ENCODE assay signal across 9 cellular contexts in the genomic region with DNA sequence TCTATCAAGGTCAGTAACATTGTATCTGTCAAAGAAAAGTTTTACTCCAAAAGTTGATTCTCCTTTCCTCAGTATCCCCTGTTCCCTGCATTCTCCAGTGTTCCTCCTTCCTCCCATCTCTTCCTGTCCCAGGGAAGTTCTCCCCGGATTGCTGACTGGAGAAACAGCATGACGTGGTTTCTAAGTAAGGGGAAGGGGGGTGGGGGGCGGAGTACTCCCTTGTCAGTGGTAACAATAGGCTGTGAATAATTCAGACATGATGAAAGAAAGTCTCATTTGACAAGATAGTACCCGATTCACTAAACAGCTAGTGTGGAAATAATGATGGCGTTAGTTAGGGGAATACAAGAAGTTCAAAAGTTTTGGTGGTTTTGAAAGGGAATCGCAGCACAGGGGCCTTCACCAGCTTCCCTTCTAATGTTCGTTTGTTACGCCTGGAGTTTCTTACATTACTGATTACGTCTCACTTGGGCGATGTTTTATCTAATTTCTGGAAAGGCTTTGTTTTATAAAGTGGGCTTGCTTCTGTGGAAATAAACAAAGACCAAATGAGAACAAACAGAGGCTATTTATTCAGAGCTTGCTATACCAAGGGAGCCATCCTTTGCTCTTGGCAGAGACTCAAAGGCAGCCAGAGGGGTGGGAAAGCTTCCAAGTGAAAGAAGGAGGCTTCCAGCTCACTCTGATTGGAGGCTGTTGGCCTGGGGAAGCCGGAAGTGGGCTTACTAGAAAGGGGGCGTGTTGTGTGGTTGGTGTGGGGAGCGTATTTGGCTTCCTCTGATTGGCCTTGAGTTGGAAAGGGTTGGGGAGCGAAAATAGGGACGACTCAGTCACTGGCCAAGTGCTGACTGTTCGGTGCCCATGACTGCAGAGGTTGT.
A peak's percentile ranks its signal among the peaks of the same experiment; 100 is the strongest.
DNase-seq lines count a peak whose midpoint lies in the region; ATAC-seq and FAIRE-seq lines count a peak whose summit lies in the region.
"Had no signal": no experiment of that assay in that cellular context is flagged by ENCODE, and none has a peak within 500 bp of the region (broad histone marks: within the 10 kb centered on the region; RNA-seq: fewer than 3 reads in every experiment).

No MANE protein-coding gene starts in this region.

- intact Hi-C loops in Right ventricle myocardium inferior (cut with DNase I) = no loop called here
- intact Hi-C loops in cardiac septum (cut with DNase I) = no loop called here

- DNase-seq in Right ventricle myocardium inferior (ENCODE audit: missing footprints) = no peak
- DNase-seq in cardiac septum (ENCODE audit: low spot score) = no peak
- DNase-seq in astrocyte of the hippocampus (ENCODE audit: low read depth, low spot score) = peak; percentile 92
- no peak for DNase-seq in urothelium cell line (ENCODE audit: low spot score)
- no peak for DNase-seq in HPDE6-E6E7 (ENCODE audit: extremely low spot score)

- FAIRE-seq in urothelium cell line (lab: Jason Lieb, UNC) = peak; percentile 75

- ATAC-seq in Right ventricle myocardium inferior (peak; percentile 44), HG03175 (IDR thresholded peaks at IDR 0.05; ENCODE audit: unreplicated experiment) (no peak), HG03280 (IDR thresholded peaks at IDR 0.05; ENCODE audit: unreplicated experiment) (no peak)

- peak overlapping the region; percentile 85 for H3K27ac ChIP-seq in layer of hippocampus (ENCODE audit: low read depth, low read length)

- H3K27me3 ChIP-seq in layer of hippocampus (ENCODE audit: control insufficient read depth, insufficient read depth, low read length) = no peaks in the 10 kb centered on the region
- H3K27me3 ChIP-seq: heart left ventricle had no signal
